ENCODE assay signal across 6 cellular contexts in genomic region chr17:8161289-8162231, GRCh38. TPM values are rescaled to one million over a fixed set of nuclear protein-coding genes. Genes with fewer than 3 reads are reported as not detected.
DNase-seq lines count a peak whose midpoint lies in the region; ATAC-seq, FAIRE-seq and TF ChIP-seq lines count a peak whose summit lies in the region.

No MANE protein-coding gene starts in this region.

- peak overlapping the region; percentile 100 for H3K27ac ChIP-seq in naive thymus-derived CD4-positive, alpha-beta T cell (ENCODE audit: low read depth, low read length)

- no peaks in the 10 kb centered on the region for H3K9me3 ChIP-seq in naive thymus-derived CD4-positive, alpha-beta T cell (ENCODE audit: control insufficient read depth in 2 of 3, low read length in 3 of 3)

- peaks cover 0 to 3% of the 10 kb centered on the region in 2 donors for H3K27me3 ChIP-seq in naive thymus-derived CD4-positive, alpha-beta T cell (ENCODE audit: control insufficient read depth in 2 of 2, insufficient read depth in 2 of 2, low read length in 2 of 2)

- FAIRE-seq in GM12891 (lab: Jason Lieb, UNC) (peak; percentile 78), D721Med (lab: Jason Lieb, UNC) (no peak)

- H3K4me1 Mint-ChIP-seq in naive thymus-derived CD4-positive, alpha-beta T cell, result peaks cover 46 to 63% (median 57%) of the 10 kb centered on the region in 7 donors

- TF ChIP-seq POLR2A in GM12891 (IDR thresholded peaks at IDR 0.05; ENCODE audit: low read depth, low read length), result no peak

- in situ Hi-C loops in astrocyte of the cerebellum (cut with HindIII; ENCODE audit: low sequenced_read_pairs), result no loop called here

- TF ChIP-seq CTCF in astrocyte of the cerebellum (IDR thresholded peaks at IDR 0.05; ENCODE audit: low read depth, low read length, missing control alignments) (no peak), D721Med (IDR thresholded peaks at IDR 0.05; ENCODE audit: insufficient read depth, missing control alignments) (no peak)

- intact Hi-C loops in naive thymus-derived CD4-positive, alpha-beta T cell (cut with micrococcal nuclease), result no loop called here

- H3K4me3 ChIP-seq in astrocyte of the cerebellum (ENCODE audit: low read depth, low read length), result peak overlapping the region; percentile 92
- peak overlapping the region; percentile 99 for H3K4me3 ChIP-seq in naive thymus-derived CD4-positive, alpha-beta T cell (ENCODE audit: low read length)

- H3K27me3 Mint-ChIP-seq in naive thymus-derived CD4-positive, alpha-beta T cell, result no peaks in the 10 kb centered on the region

- H3K4me3 Mint-ChIP-seq in naive thymus-derived CD4-positive, alpha-beta T cell, result peak overlapping the region; percentile 78 to 94 (median 90)

- H3K4me1 ChIP-seq in naive thymus-derived CD4-positive, alpha-beta T cell (ENCODE audit: control insufficient read depth in 2 of 2, insufficient read depth in 2 of 2, low read length in 2 of 2), result peaks cover 47 to 62% of the 10 kb centered on the region in 2 donors

- H3K27ac Mint-ChIP-seq in naive thymus-derived CD4-positive, alpha-beta T cell, result peak overlapping the region in 7 of 9 donors; percentile 86 to 97 (median 95)

- peaks cover 8 to 26% (median 13%) of the 10 kb centered on the region in 3 experiments for H3K36me3 ChIP-seq in naive thymus-derived CD4-positive, alpha-beta T cell (ENCODE audit: control insufficient read depth in 2 of 3, insufficient read depth in 3 of 3, low read length in 3 of 3)

- H3K36me3 Mint-ChIP-seq in naive thymus-derived CD4-positive, alpha-beta T cell, result peaks cover 0 to 29% (median 17%) of the 10 kb centered on the region in 5 donors

- CTCF ChIA-PET in naive thymus-derived CD4-positive, alpha-beta T cell (lab: Charles Lee), result interaction anchor here (0.7 to 1.5 kb wide), 8 partner anchors 12 to 272 kb away, joined by 3 to 7 read pairs (median 4); partner anchors contain the start of gene TMEM107

- POLR2A ChIA-PET in naive thymus-derived CD4-positive, alpha-beta T cell (lab: Charles Lee), result interaction anchor here (0.8 to 14.5 kb wide), 11 partner anchors 8 to 474 kb away, joined by 3 to 820 read pairs (median 7); partner anchors contain the start of genes BORCS6, CTC1, PER1 and TMEM107

- H3K9me3 Mint-ChIP-seq in naive thymus-derived CD4-positive, alpha-beta T cell, result peaks cover 0 to 3% (median 0%) of the 10 kb centered on the region in 11 donors

- no peak for ATAC-seq in naive thymus-derived CD4-positive, alpha-beta T cell
- no peak for ATAC-seq in GM21786 (IDR thresholded peaks at IDR 0.05; ENCODE audit: unreplicated experiment)

- DNase-seq in GM12891 (ENCODE audit: insufficient read length, low spot score), result no peak
- DNase-seq in astrocyte of the cerebellum (ENCODE audit: low read depth), result no peak
- peak in 3 of 9 donors; percentile 22 to 28 (median 26) for DNase-seq in naive thymus-derived CD4-positive, alpha-beta T cell
- DNase-seq in D721Med (ENCODE audit: insufficient read length, low spot score), result no peak
- DNase-seq in AG20443 (ENCODE audit: low spot score), result no peak

TF ChIP-seq in GM12891, 5 proteins besides CTCF, POLR2A, EP300 and RAD21:
- TF ChIP-seq PAX5 (IDR thresholded peaks at IDR 0.05; ENCODE audit: insufficient read depth, low read length, severe bottlenecking), result no peak
- no peak for TF ChIP-seq TAF1 (IDR thresholded peaks at IDR 0.05; ENCODE audit: low read depth, low read length)
- peak; percentile 37; the same call in 1 of the 2 replicates for TF ChIP-seq POLR2AphosphoS5 (IDR thresholded peaks at IDR 0.05; ENCODE audit: low read depth, low read length)
- no peak for TF ChIP-seq SPI1 (IDR thresholded peaks at IDR 0.05; ENCODE audit: low read depth, low read length)
- no peak for TF ChIP-seq POU2F2 (IDR thresholded peaks at IDR 0.05; ENCODE audit: low read depth, low read length)

RNA-seq across cellular contexts. Expression of gene VAMP2, which starts 1.2 kb away (rescaled TPM):
- polyA plus RNA-seq in GM12891 (2012; ENCODE audit: low read depth, missing spikeins), result 40.0 TPM
- total RNA-seq in naive thymus-derived CD4-positive, alpha-beta T cell, result 100 to 1,000 TPM in 4 of 5 experiments, 10 to 100 TPM in 1; 87.1 to 256 (median 210) TPM
- polyA plus RNA-seq in naive thymus-derived CD4-positive, alpha-beta T cell, result 10 to 100 TPM; 75.0 to 75.1 TPM

RNA-seq across cellular contexts. Expression of gene PER1, which starts 9.4 kb away (rescaled TPM):
- polyA plus RNA-seq in GM12891 (2012; ENCODE audit: low read depth, missing spikeins), result 17.1 TPM
- total RNA-seq in naive thymus-derived CD4-positive, alpha-beta T cell, result 1,000 to 10,000 TPM in 2 of 5 experiments, 10 to 100 TPM in 3; 40.1 to 1,786 (median 95.0) TPM
- polyA plus RNA-seq in naive thymus-derived CD4-positive, alpha-beta T cell, result 10 to 100 TPM in 1 of 2 donors, 1 to 10 TPM in 1; 7.9 to 12.1 TPM

RNA-seq across cellular contexts. Expression of gene TMEM107, which starts 14.6 kb away (rescaled TPM):
- 14.7 TPM for polyA plus RNA-seq in GM12891 (2012; ENCODE audit: low read depth, missing spikeins)
- 10 to 100 TPM; 23.1 to 49.7 (median 26.5) TPM for total RNA-seq in naive thymus-derived CD4-positive, alpha-beta T cell
- polyA plus RNA-seq in naive thymus-derived CD4-positive, alpha-beta T cell, result 10 to 100 TPM; 40.4 to 45.9 TPM

RNA-seq across cellular contexts. Expression of gene BORCS6, which starts 28.4 kb away (rescaled TPM):
- polyA plus RNA-seq in GM12891 (2012; ENCODE audit: low read depth, missing spikeins), result 5.5 TPM
- total RNA-seq in naive thymus-derived CD4-positive, alpha-beta T cell, result 10 to 100 TPM in 3 of 5 experiments, 1 to 10 TPM in 2; 5.4 to 16.1 (median 13.4) TPM
- polyA plus RNA-seq in naive thymus-derived CD4-positive, alpha-beta T cell, result 10 to 100 TPM; 16.7 to 23.7 TPM

RNA-seq across cellular contexts. Expression of gene HES7, which starts 37.7 kb away (rescaled TPM):
- 0.39 TPM for polyA plus RNA-seq in GM12891 (2012; ENCODE audit: low read depth, missing spikeins)
- total RNA-seq in naive thymus-derived CD4-positive, alpha-beta T cell, result under 1 TPM; 0.22 to 0.98 (median 0.41) TPM
- not detected for polyA plus RNA-seq in naive thymus-derived CD4-positive, alpha-beta T cell
